ENCODE assay signal across 36 cellular contexts in the genomic region with DNA sequence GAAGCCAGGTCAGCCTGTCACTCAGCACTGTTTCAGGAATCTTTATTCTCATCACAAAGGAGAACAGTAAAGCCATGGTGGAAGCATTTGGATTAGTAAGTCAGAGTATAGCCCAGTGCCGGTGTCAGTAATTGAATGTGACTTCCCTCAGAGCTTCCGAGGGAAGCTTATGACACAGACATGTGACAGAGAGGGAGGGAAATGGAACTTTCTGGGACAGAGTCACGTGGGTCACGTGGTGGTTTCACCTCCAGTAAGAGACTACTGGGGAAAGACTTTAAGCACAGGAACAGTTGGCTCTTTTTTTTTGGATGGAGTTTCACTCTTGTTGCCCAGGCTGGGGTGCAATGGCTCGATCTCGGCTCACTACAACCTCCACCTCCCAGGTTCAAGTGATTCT. TPM values are rescaled to one million over a fixed set of nuclear protein-coding genes. Genes with fewer than 3 reads are reported as not detected.
"Had no signal": no experiment of that assay in that cellular context is flagged by ENCODE, and none has a peak within 500 bp of the region (broad histone marks: within the 10 kb centered on the region; RNA-seq: fewer than 3 reads in every experiment).

No MANE protein-coding gene starts in this region.

- H3K27me3 Mint-ChIP-seq: activated naive CD4-positive, alpha-beta T cell treated with anti-CD3 and anti-CD28 coated beads, Interleukin-2, amount 50 U/mL, for 24 hours; activated naive CD8-positive, alpha-beta T cell treated with anti-CD3 and anti-CD28 coated beads, Interleukin-2, amount 10 ng/mL, durations not matched to agents 7 days and 5 days had no signal

- H3K27me3 ChIP-seq: ascending aorta, cardiac muscle cell, Peyer's patch, SJSA1 had no signal

- H3K27ac Mint-ChIP-seq: activated CD4-positive, alpha-beta memory T cell treated with anti-CD3 and anti-CD28 coated beads for 36 hours; activated CD8-positive, alpha-beta memory T cell treated with anti-CD3 and anti-CD28 coated beads, Interleukin-2, amount 10 ng/mL, durations not matched to agents 7 days and 5 days; activated naive CD4-positive, alpha-beta T cell treated with anti-CD3 and anti-CD28 coated beads, Interleukin-2, amount 50 U/mL, for 24 hours; T-helper 1 cell treated with Interleukin-12 subunit alpha and Interleukin-12 subunit beta and Interleukin-4 antibody, amounts not matched to agents 30 μg/mL and 1 μg/mL, for 36 hours; WTC11 had no signal

- H3K36me3 ChIP-seq: ascending aorta, cardiac muscle cell, MG63, Peyer's patch, SJSA1 had no signal

- H3K4me3 Mint-ChIP-seq: activated CD4-positive, alpha-beta memory T cell treated with anti-CD3 and anti-CD28 coated beads for 36 hours; activated CD8-positive, alpha-beta memory T cell treated with anti-CD3 and anti-CD28 coated beads, Interleukin-2, amount 10 ng/mL, durations not matched to agents 7 days and 5 days; activated naive CD4-positive, alpha-beta T cell treated with anti-CD3 and anti-CD28 coated beads, Interleukin-2, amount 50 U/mL, for 24 hours; activated naive CD8-positive, alpha-beta T cell treated with anti-CD3 and anti-CD28 coated beads, Interleukin-2, amount 10 ng/mL, durations not matched to agents 7 days and 5 days; central memory CD8-positive, alpha-beta T cell; T-helper 1 cell treated with Interleukin-12 subunit alpha and Interleukin-12 subunit beta and Interleukin-4 antibody, amounts not matched to agents 30 μg/mL and 1 μg/mL, for 36 hours; T-helper 2 cell treated with Interferon-gamma antibody and Interleukin-4, amounts not matched to agents 5 μg/mL and 100 μg/mL, for 36 hours; WTC11 had no signal

- H3K4me2 ChIP-seq: SK-N-SH had no signal

- H3K4me1 ChIP-seq: ascending aorta, Peyer's patch, SJSA1 had no signal

- H3K27ac ChIP-seq: ascending aorta, cardiac muscle cell, Peyer's patch, SJSA1 had no signal

- DNase-seq: activated CD4-positive, alpha-beta memory T cell treated with anti-CD3 and anti-CD28 coated beads for 36 hours; activated CD4-positive, alpha-beta T cell treated with anti-CD3 and anti-CD28 coated beads for 4 hours; activated CD4-positive, alpha-beta T cell treated with anti-CD3 and anti-CD28 coated beads, Interleukin-2, amount 50 U/mL, for 1 hour; activated CD8-positive, alpha-beta memory T cell treated with anti-CD3 and anti-CD28 coated beads for 24 hours; activated CD8-positive, alpha-beta memory T cell treated with anti-CD3 and anti-CD28 coated beads, Interleukin-2, amount 10 ng/mL, durations not matched to agents 7 days and 5 days; activated CD8-positive, alpha-beta memory T cell treated with anti-CD3 and anti-CD28 coated beads, Interleukin-2, amount 50 U/mL, for 48 hours; activated effector memory CD4-positive, alpha-beta T cell treated with Interleukin-2 at 50 U/mL for 16 hours; activated naive CD8-positive, alpha-beta T cell treated with anti-CD3 and anti-CD28 coated beads, Interleukin-2, amount 10 ng/mL, durations not matched to agents 7 days and 5 days; activated T-cell treated with anti-CD3 and anti-CD28 coated beads, Interleukin-2, amount 50 U/mL, for 48 hours; amygdala; MG63; NCI-H1048; NCI-H1105 treated with DMSO at 0.1 percent for 48 hours; NCI-H1436; NCI-H1694; NCI-H1930; NCI-H2081 treated with DMSO at 0.1 percent for 48 hours; NCI-H226; NCI-H526; NCI-H748 treated with DMSO at 0.1 percent for 48 hours; NK-92 treated with Interleukin-12 subunit alpha and Interleukin-12 subunit beta, amount 100 ng/mL, for 24 hours; PC-3; Peyer's patch; RPMI8226; SHP77 treated with DMSO at 0.1 percent for 48 hours; SK-N-SH had no signal

- H3K9ac ChIP-seq: SK-N-SH had no signal

- H3K9me3 Mint-ChIP-seq: activated CD4-positive, alpha-beta memory T cell treated with anti-CD3 and anti-CD28 coated beads for 36 hours; activated naive CD4-positive, alpha-beta T cell treated with anti-CD3 and anti-CD28 coated beads, Interleukin-2, amount 50 U/mL, for 24 hours; activated naive CD8-positive, alpha-beta T cell treated with anti-CD3 and anti-CD28 coated beads, Interleukin-2, amount 10 ng/mL, durations not matched to agents 7 days and 5 days; central memory CD8-positive, alpha-beta T cell; T-helper 1 cell treated with Interleukin-12 subunit alpha and Interleukin-12 subunit beta and Interleukin-4 antibody, amounts not matched to agents 30 μg/mL and 1 μg/mL, for 36 hours; T-helper 2 cell treated with Interferon-gamma antibody and Interleukin-4, amounts not matched to agents 5 μg/mL and 100 μg/mL, for 36 hours; WTC11 had no signal

- ATAC-seq: activated CD4-positive, CD25-positive, alpha-beta regulatory T cell treated with anti-CD3 and anti-CD28 coated beads, Interleukin-2, amount 50 U/mL, for 24 hours; activated CD8-positive, alpha-beta memory T cell treated with anti-CD3 and anti-CD28 coated beads, Interleukin-2, amount 10 ng/mL, durations not matched to agents 7 days and 5 days; PC-3; WTC11 had no signal

- H3K4me3 ChIP-seq: ascending aorta, cardiac muscle cell, MG63, Peyer's patch, SJSA1 had no signal

- H3K9me3 ChIP-seq: ascending aorta, MG63, Peyer's patch, SJSA1, SK-N-SH had no signal

- H3K36me3 Mint-ChIP-seq: activated CD4-positive, alpha-beta memory T cell treated with anti-CD3 and anti-CD28 coated beads for 36 hours; activated naive CD4-positive, alpha-beta T cell treated with anti-CD3 and anti-CD28 coated beads, Interleukin-2, amount 50 U/mL, for 24 hours; WTC11 had no signal

RNA-seq across cellular contexts. Expression of gene CCDC160, which starts 53.3 kb away (rescaled TPM):
- total RNA-seq: activated CD4-positive, alpha-beta memory T cell treated with anti-CD3 and anti-CD28 coated beads for 36 hours; activated CD8-positive, alpha-beta memory T cell treated with anti-CD3 and anti-CD28 coated beads, Interleukin-2, amount 10 ng/mL, durations not matched to agents 7 days and 5 days; activated naive CD8-positive, alpha-beta T cell treated with anti-CD3 and anti-CD28 coated beads, Interleukin-2, amount 10 ng/mL, durations not matched to agents 7 days and 5 days; ascending aorta; NCI-H460; Peyer's patch; SJSA1 had no signal
- polyA plus RNA-seq: SK-N-SH had no signal
